ENCODE assay signal across 10 cellular contexts in the genomic region with DNA sequence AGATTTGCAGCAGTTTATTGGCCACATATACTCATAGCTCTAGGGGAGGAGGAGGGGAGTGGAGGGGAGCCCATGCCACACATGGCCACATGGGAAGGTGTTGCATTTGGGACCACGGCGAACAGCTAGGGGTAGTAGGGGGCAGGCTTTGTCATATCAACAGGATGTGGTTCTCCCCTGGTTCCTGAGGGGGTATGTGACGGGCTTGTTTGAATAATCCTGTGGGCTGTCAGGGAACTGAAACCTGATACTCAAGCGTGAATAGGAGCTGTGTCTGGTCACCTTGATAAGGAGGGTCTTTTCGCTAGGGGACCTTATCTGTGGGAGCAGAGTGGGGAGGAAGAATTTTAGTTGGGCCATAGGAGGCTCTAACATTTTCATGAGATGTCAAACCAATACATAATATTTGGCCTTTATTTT.
A peak's percentile ranks its signal among the peaks of the same experiment; 100 is the strongest.
DNase-seq lines count a peak whose midpoint lies in the region; ATAC-seq and TF ChIP-seq lines count a peak whose summit lies in the region.
"Had no signal": no experiment of that assay in that cellular context is flagged by ENCODE, and none has a peak within 500 bp of the region (broad histone marks: within the 10 kb centered on the region; RNA-seq: fewer than 3 reads in every experiment).

No MANE protein-coding gene starts in this region.

- H3K4me3 Mint-ChIP-seq in activated CD4-positive, alpha-beta T cell treated with anti-CD3 and anti-CD28 coated beads, Interleukin-2, amount 10 ng/mL, durations not matched to agents 24 days and 14 days: no peak overlapping the region

- H3K9me3 ChIP-seq in Loucy (ENCODE audit: insufficient read depth, low read depth, low read length): no peaks in the 10 kb centered on the region
- no peaks in the 10 kb centered on the region for H3K9me3 ChIP-seq in gastroesophageal sphincter

- peaks cover 7% of the 10 kb centered on the region for H3F3A ChIP-seq in Loucy (ENCODE audit: low read depth)

- H3K27ac ChIP-seq in gastroesophageal sphincter: no peak overlapping the region
- H3K27ac ChIP-seq: SK-N-MC had no signal

- peak overlapping the region; percentile 64 for H3K4me3 ChIP-seq in Loucy (ENCODE audit: low read length, poor library complexity, severe bottlenecking)
- no peak overlapping the region for H3K4me3 ChIP-seq in gastroesophageal sphincter

- H3K4me1 ChIP-seq in Loucy (ENCODE audit: insufficient read depth, low read length, poor library complexity, severe bottlenecking) (peaks cover 39% of the 10 kb centered on the region), gastroesophageal sphincter (peaks cover 0 to 14% (median 2%) of the 10 kb centered on the region in 3 donors)

- ATAC-seq in GM19023 (IDR thresholded peaks at IDR 0.05; ENCODE audit: unreplicated experiment) (peak; percentile 60), HG02623 (IDR thresholded peaks at IDR 0.05; ENCODE audit: unreplicated experiment) (peak; percentile 76), HG03439 (IDR thresholded peaks at IDR 0.05; ENCODE audit: unreplicated experiment) (no peak), gastroesophageal sphincter (no peak)

- peak overlapping the region; percentile 56 for H3K9ac ChIP-seq in Loucy (ENCODE audit: low read depth, low read length, poor library complexity, severe bottlenecking)

- H4K20me1 ChIP-seq in Loucy (ENCODE audit: insufficient read depth, low read length, poor library complexity, severe bottlenecking): no peaks in the 10 kb centered on the region

- no peaks in the 10 kb centered on the region for H3K27me3 ChIP-seq in Loucy (ENCODE audit: insufficient read depth, low read length, poor library complexity, severe bottlenecking)
- no peaks in the 10 kb centered on the region for H3K27me3 ChIP-seq in gastroesophageal sphincter

- no peaks in the 10 kb centered on the region for H3K9me3 Mint-ChIP-seq in activated CD4-positive, alpha-beta T cell treated with anti-CD3 and anti-CD28 coated beads, Interleukin-2, amount 10 ng/mL, durations not matched to agents 24 days and 14 days

- H3K36me3 ChIP-seq in Loucy (ENCODE audit: insufficient read depth, low read length) (no peaks in the 10 kb centered on the region), gastroesophageal sphincter (no peaks in the 10 kb centered on the region)

- H3K36me3 Mint-ChIP-seq in activated CD4-positive, alpha-beta T cell treated with anti-CD3 and anti-CD28 coated beads, Interleukin-2, amount 10 ng/mL, durations not matched to agents 24 days and 14 days (ENCODE audit: low read depth): no peaks in the 10 kb centered on the region

- 70% methylated on average over 5 of the region's 5 CpGs; no CpG with 5 or more reads in 1 of the 2 donors for WGBS in gastroesophageal sphincter (ENCODE audit: low coverage in 1 of 2), 2 donors

- H3K9me2 ChIP-seq in Loucy (replicated peaks; ENCODE audit: low read depth, low read length): no peaks in the 10 kb centered on the region

- TF ChIP-seq POLR2A in gastroesophageal sphincter (IDR thresholded peaks at IDR 0.05): no peak

- no peak overlapping the region for H3K27ac Mint-ChIP-seq in activated CD4-positive, alpha-beta T cell treated with anti-CD3 and anti-CD28 coated beads, Interleukin-2, amount 10 ng/mL, durations not matched to agents 24 days and 14 days

- H3K79me2 ChIP-seq in Loucy (ENCODE audit: insufficient read depth, low read length): no peaks in the 10 kb centered on the region

- H3K27me3 Mint-ChIP-seq in activated CD4-positive, alpha-beta T cell treated with anti-CD3 and anti-CD28 coated beads, Interleukin-2, amount 10 ng/mL, durations not matched to agents 24 days and 14 days: peaks cover 2% of the 10 kb centered on the region

- H3K4me2 ChIP-seq in Loucy (ENCODE audit: low read depth, low read length, poor library complexity, severe bottlenecking): peak overlapping the region; percentile 75

- peak overlapping the region; percentile 18; the same call in 1 of the 2 replicates for H2AFZ ChIP-seq in Loucy (ENCODE audit: low read length)

- no peak for TF ChIP-seq EP300 in gastroesophageal sphincter (IDR thresholded peaks at IDR 0.05)

- DNase-seq in inferior parietal cortex (ENCODE audit: extremely low spot score): peak; percentile 30
- DNase-seq in RPMI8226: no peak
- DNase-seq in activated CD4-positive, alpha-beta T cell treated with anti-CD3 and anti-CD28 coated beads, Interleukin-2, amount 10 ng/mL, durations not matched to agents 24 days and 14 days: no peak
- DNase-seq: activated naive CD4-positive, alpha-beta T cell treated with anti-CD3 and anti-CD28 coated beads, Interleukin-2, amount 50 U/mL, for 16 hours had no signal

- peaks cover 2% of the 10 kb centered on the region for H3K4me1 Mint-ChIP-seq in activated CD4-positive, alpha-beta T cell treated with anti-CD3 and anti-CD28 coated beads, Interleukin-2, amount 10 ng/mL, durations not matched to agents 24 days and 14 days

- intact Hi-C loops in activated CD4-positive, alpha-beta T cell treated with anti-CD3 and anti-CD28 coated beads, Interleukin-2, amount 10 ng/mL, durations not matched to agents 24 days and 14 days (cut with micrococcal nuclease): no loop called here

- TF ChIP-seq CTCF in Loucy (conservative IDR thresholded peaks at IDR 0.05; ENCODE audit: low read length): peak; percentile 23
- TF ChIP-seq CTCF in gastroesophageal sphincter (IDR thresholded peaks at IDR 0.05): no peak

Comparison
In these comparisons a context has a peak if more than half of its experiments do, and no peak if none do; other contexts are left out.
1. ATAC-seq: peak in GM19023 (single experiment) and HG02623 (single experiment); none in HG03439 (single experiment) and gastroesophageal sphincter (single experiment).